ENCODE assay signal across 7 cellular contexts in the genomic region with DNA sequence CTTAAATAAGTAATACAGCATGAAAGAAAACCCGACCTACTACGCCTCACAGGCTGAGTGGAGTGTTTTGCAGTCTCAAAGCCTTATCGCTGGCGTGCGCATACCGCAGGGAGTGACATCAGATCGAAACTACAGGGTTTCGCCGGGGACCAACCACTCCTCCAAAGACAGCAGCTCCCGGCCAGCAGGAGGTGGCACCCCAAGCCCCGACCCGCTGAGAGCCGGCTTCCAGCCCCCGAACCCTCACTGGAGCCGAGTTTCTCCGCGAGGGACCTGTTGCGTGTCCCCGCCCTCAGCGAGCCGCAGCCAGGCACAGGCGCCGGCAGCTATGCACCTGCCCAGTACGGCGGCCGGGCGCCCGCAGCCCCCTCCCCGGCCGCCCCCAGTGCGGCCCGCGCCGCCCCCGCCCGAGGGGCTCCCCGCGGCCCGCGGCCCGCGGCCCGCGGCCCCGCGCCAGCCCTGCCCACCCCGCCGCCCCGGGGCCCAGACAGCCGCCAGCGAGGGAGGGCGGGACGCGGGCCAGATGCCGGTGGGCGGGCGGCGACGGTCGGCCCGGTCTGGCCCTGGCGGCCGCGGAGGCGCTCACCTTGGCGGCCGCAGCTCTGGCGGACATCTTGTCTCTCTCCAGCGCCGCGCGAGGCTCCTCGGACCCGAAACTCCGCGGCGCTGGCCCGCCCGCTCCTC. TPM values are rescaled to one million over a fixed set of nuclear protein-coding genes. Genes with fewer than 3 reads are reported as not detected.
DNase-seq lines count a peak whose midpoint lies in the region; ATAC-seq, FAIRE-seq and TF ChIP-seq lines count a peak whose summit lies in the region.

No MANE protein-coding gene starts in this region.

- peak; percentile 41 for TF ChIP-seq CTCF in kidney epithelial cell (IDR thresholded peaks at IDR 0.05; ENCODE audit: insufficient read depth, low read length, poor library complexity, severe bottlenecking)

- peaks cover 4% of the 10 kb centered on the region; the same call in 1 of the 2 replicates for H3K4me1 ChIP-seq in ES-I3 (ENCODE audit: insufficient read depth, low read length)

- DNase-seq in RCC 7860 (ENCODE audit: low spot score) (peak; percentile 72), cerebellum (ENCODE audit: low spot score) (peak; percentile 27), kidney epithelial cell (ENCODE audit: low read depth) (no peak), NK-92 (lab: John Stamatoyannopoulos, UW; ENCODE audit: unreplicated experiment) (no peak)
- DNase-seq in stimulated activated CD4-positive, alpha-beta T cell treated with anti-CD3 and anti-CD28 coated beads, Interleukin-12 subunit alpha, Interleukin-12 subunit beta, amount 100 ng/mL, for 48 hours (ENCODE audit: low read depth in 2 of 3, low spot score in 1 of 3): peak in 2 of 3 donors; percentile 3 to 14

- peak overlapping the region; percentile 93 for H3K9ac ChIP-seq in ES-I3 (ENCODE audit: low read depth, low read length)

- ATAC-seq in HG02798 (IDR thresholded peaks at IDR 0.05; ENCODE audit: poor library complexity, unreplicated experiment): peak; percentile 68

- no peaks in the 10 kb centered on the region for H3K9me3 ChIP-seq in ES-I3 (ENCODE audit: control insufficient read depth, insufficient read depth, low read length)

- no peaks in the 10 kb centered on the region for H3K27me3 ChIP-seq in kidney epithelial cell (ENCODE audit: control insufficient read depth, insufficient read depth, low read length)

- no peaks in the 10 kb centered on the region; the same call in 1 of the 2 replicates for H3K36me3 ChIP-seq in ES-I3 (ENCODE audit: insufficient read depth, low read length)
- H3K36me3 ChIP-seq in kidney epithelial cell (ENCODE audit: control insufficient read depth, insufficient read depth, low read length): no peaks in the 10 kb centered on the region

- peak; percentile 8 for FAIRE-seq in RCC 7860 (lab: Jason Lieb, UNC)

- H3K4me3 ChIP-seq in kidney epithelial cell (ENCODE audit: low read depth, low read length): peak overlapping the region; percentile 84

RNA-seq across cellular contexts. Expression of gene TJP1, which starts 0.7 kb away (rescaled TPM):
- total RNA-seq in cerebellum (82.0 TPM), kidney epithelial cell (145 and 148 TPM in 2 replicates)

Comparison
In these comparisons a context has a peak if more than half of its experiments do, and no peak if none do; other contexts are left out.
1. DNase-seq: peak in RCC 7860 (single experiment), cerebellum (single experiment) and stimulated activated CD4-positive, alpha-beta T cell treated with anti-CD3 and anti-CD28 coated beads, Interleukin-12 subunit alpha, Interleukin-12 subunit beta, amount 100 ng/mL, for 48 hours (2 of 3); none in kidney epithelial cell (single experiment) and NK-92 (single experiment).